ENCODE assay signal across 21 cellular contexts in genomic region chr3:188769833-188770232, GRCh38.
DNase-seq lines count a peak whose midpoint lies in the region; ATAC-seq and TF ChIP-seq lines count a peak whose summit lies in the region.
"Had no signal": no experiment of that assay in that cellular context is flagged by ENCODE, and none has a peak within 500 bp of the region (broad histone marks: within the 10 kb centered on the region; RNA-seq: fewer than 3 reads in every experiment).

No MANE protein-coding gene starts in this region.

- intact Hi-C loops in A673 (cut with micrococcal nuclease; ENCODE audit: unreplicated experiment) = no loop called here

- no peak for TF ChIP-seq RAD21 in Ishikawa (IDR thresholded peaks at IDR 0.05; ENCODE audit: low read depth)

- peaks cover 41% of the 10 kb centered on the region for H3K4me1 ChIP-seq in A673 (ENCODE audit: insufficient read depth, low read length, poor library complexity, severe bottlenecking)

- peak overlapping the region in 2 of 3 experiments; percentile 7 to 58 for H3K27ac Mint-ChIP-seq in nephron
- H3K27ac Mint-ChIP-seq in activated CD4-positive, alpha-beta T cell treated with anti-CD3 and anti-CD28 coated beads, Interleukin-2, amount 10 ng/mL, durations not matched to agents 7 days and 5 days = no peak overlapping the region
- H3K27ac Mint-ChIP-seq: HFFc6 had no signal

- no peak for TF ChIP-seq EP300 in Ishikawa (IDR thresholded peaks at IDR 0.05; ENCODE audit: borderline replicate concordance)

- CTCF ChIA-PET in A673 (lab: Charles Lee) = no interaction called here
- CTCF ChIA-PET in activated CD4-positive, alpha-beta T cell treated with anti-CD3 and anti-CD28 coated beads, Interleukin-2, amount 10 ng/mL, durations not matched to agents 7 days and 5 days (lab: Charles Lee) = interaction anchor here (0.6 kb wide), 1 partner anchor 135 kb away, joined by 3 read pairs; no protein-coding TSS in a partner anchor

- TF ChIP-seq CTCF in A673 (conservative IDR thresholded peaks at IDR 0.05; ENCODE audit: low read depth, low read length) (no peak), nephron (IDR thresholded peaks at IDR 0.05; ENCODE audit: unreplicated experiment in 3 of 3) (no peak)

- no peaks in the 10 kb centered on the region for H3K36me3 ChIP-seq in A673 (ENCODE audit: insufficient read depth, low read length, poor library complexity, severe bottlenecking)
- H3K36me3 ChIP-seq: MG63 had no signal

- no peaks in the 10 kb centered on the region for H3K27me3 Mint-ChIP-seq in nephron (ENCODE audit: low read depth)
- no peaks in the 10 kb centered on the region for H3K27me3 Mint-ChIP-seq in activated CD4-positive, alpha-beta T cell treated with anti-CD3 and anti-CD28 coated beads, Interleukin-2, amount 10 ng/mL, durations not matched to agents 7 days and 5 days

- H3K4me3 Mint-ChIP-seq in nephron = no peak overlapping the region
- H3K4me3 Mint-ChIP-seq in activated CD4-positive, alpha-beta T cell treated with anti-CD3 and anti-CD28 coated beads, Interleukin-2, amount 10 ng/mL, durations not matched to agents 7 days and 5 days = no peak overlapping the region
- H3K4me3 Mint-ChIP-seq: CD14-positive monocyte, H9, HFFc6 had no signal

- H3K27ac ChIP-seq in A673 (ENCODE audit: low read depth, low read length, poor library complexity, severe bottlenecking) = no peak overlapping the region

- H3K27me3 ChIP-seq in A673 (replicated peaks; ENCODE audit: insufficient read depth, low read depth, low read length, poor library complexity) = no peaks in the 10 kb centered on the region
- H3K27me3 ChIP-seq: MG63 had no signal

- H3K4me1 Mint-ChIP-seq in nephron = peaks cover 39% of the 10 kb centered on the region
- no peaks in the 10 kb centered on the region for H3K4me1 Mint-ChIP-seq in activated CD4-positive, alpha-beta T cell treated with anti-CD3 and anti-CD28 coated beads, Interleukin-2, amount 10 ng/mL, durations not matched to agents 7 days and 5 days

- no peak overlapping the region for H3K4me3 ChIP-seq in A673 (ENCODE audit: low read depth, low read length, poor library complexity, severe bottlenecking)
- H3K4me3 ChIP-seq: K562, MG63 had no signal

- ATAC-seq in GM19467 (IDR thresholded peaks at IDR 0.05; ENCODE audit: unreplicated experiment) = no peak
- ATAC-seq: K562, Right ventricle myocardium inferior had no signal

- POLR2A ChIA-PET in A673 (lab: Charles Lee; ENCODE audit: low non-redundant PET) = interaction anchor here (0.8 kb wide), 1 partner anchor 145 kb away, joined by 3 read pairs; no protein-coding TSS in a partner anchor
- POLR2A ChIA-PET in activated CD4-positive, alpha-beta T cell treated with anti-CD3 and anti-CD28 coated beads, Interleukin-2, amount 10 ng/mL, durations not matched to agents 7 days and 5 days (lab: Charles Lee) = no interaction called here

- peak; percentile 78 for DNase-seq in A673 (ENCODE audit: low spot score)
- DNase-seq in NCI-H82 treated with DMSO at 0.1 percent for 48 hours (lab: John Stamatoyannopoulos, UW; ENCODE audit: unreplicated experiment) = peak; percentile 42
- DNase-seq in activated naive CD4-positive, alpha-beta T cell (lab: John Stamatoyannopoulos, UW) = no peak
- DNase-seq in H4 (ENCODE audit: low spot score) = no peak
- no peak for DNase-seq in activated CD4-positive, alpha-beta T cell treated with anti-CD3 and anti-CD28 coated beads, Interleukin-2, amount 10 ng/mL, durations not matched to agents 7 days and 5 days
- DNase-seq: DMS53, H9, HFFc6, MG63, NCI-H1436, NCI-H187 treated with DMSO at 0.1 percent for 48 hours, NCI-H2107, NCI-H2227 treated with DMSO at 0.1 percent for 48 hours, NCI-H510A treated with DMSO at 0.1 percent for 48 hours, OCI-M1 had no signal

- no TSS peak for BruUV-seq in A673 (replicated peaks; lab: Mats Ljungman, UMichigan)

- H3K36me3 Mint-ChIP-seq in nephron (ENCODE audit: low read depth) = no peaks in the 10 kb centered on the region
- no peaks in the 10 kb centered on the region for H3K36me3 Mint-ChIP-seq in activated CD4-positive, alpha-beta T cell treated with anti-CD3 and anti-CD28 coated beads, Interleukin-2, amount 10 ng/mL, durations not matched to agents 7 days and 5 days (ENCODE audit: low read depth)

- H3K9me3 ChIP-seq in A673 (ENCODE audit: low read depth, low read length, poor library complexity, severe bottlenecking) = no peaks in the 10 kb centered on the region
- H3K9me3 ChIP-seq: MG63 had no signal

- H3K9me3 Mint-ChIP-seq in nephron = no peaks in the 10 kb centered on the region
- no peaks in the 10 kb centered on the region for H3K9me3 Mint-ChIP-seq in activated CD4-positive, alpha-beta T cell treated with anti-CD3 and anti-CD28 coated beads, Interleukin-2, amount 10 ng/mL, durations not matched to agents 7 days and 5 days
- H3K9me3 Mint-ChIP-seq: H9, HFFc6 had no signal

TF ChIP-seq in Ishikawa, 13 proteins besides CTCF, POLR2A, EP300 and RAD21:
- no peak for TF ChIP-seq YY1 (IDR thresholded peaks at IDR 0.05; ENCODE audit: low read depth)
- TF ChIP-seq NFIC (IDR thresholded peaks at IDR 0.05) = peak; percentile 76
- no peak for TF ChIP-seq ZBTB7A (IDR thresholded peaks at IDR 0.05; ENCODE audit: low read depth)
- no peak for TF ChIP-seq CEBPB (IDR thresholded peaks at IDR 0.05)
- TF ChIP-seq CREB1 (IDR thresholded peaks at IDR 0.05; ENCODE audit: low read depth) = no peak

Comparison
In these comparisons a context has a peak if more than half of its experiments do, and no peak if none do; other contexts are left out.
1. DNase-seq: peak in A673 (single experiment) and NCI-H82 treated with DMSO at 0.1 percent for 48 hours (single experiment); none in activated naive CD4-positive, alpha-beta T cell (0 of 4), H4 (single experiment) and activated CD4-positive, alpha-beta T cell treated with anti-CD3 and anti-CD28 coated beads, Interleukin-2, amount 10 ng/mL, durations not matched to agents 7 days and 5 days (single experiment).